ENCODE assay signal across 3 cellular contexts in the genomic region with DNA sequence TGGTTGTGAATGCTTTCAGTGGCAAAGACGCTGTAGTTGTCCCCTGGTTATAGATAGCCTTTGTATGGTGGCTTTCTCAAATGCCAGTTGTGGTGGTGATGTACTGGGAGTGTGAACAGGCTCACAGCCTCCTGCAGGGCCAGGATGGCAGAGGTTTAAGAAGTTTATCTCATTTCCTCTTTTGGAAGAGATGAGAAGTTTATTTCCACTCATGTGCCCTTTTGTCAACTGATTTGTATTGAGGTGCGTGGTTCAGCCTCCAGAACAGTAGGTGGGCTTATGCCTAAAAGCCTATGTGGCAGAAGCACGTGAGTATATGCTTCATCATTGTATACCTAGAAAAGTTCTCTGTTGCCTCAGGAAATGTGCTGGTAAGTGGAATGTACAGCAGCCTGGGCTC.
TF ChIP-seq lines count a peak whose summit lies in the region.

No MANE protein-coding gene starts in this region.

TF ChIP-seq in GM12891, 5 proteins besides CTCF, POLR2A, EP300 and RAD21:
- TF ChIP-seq TAF1 (IDR thresholded peaks at IDR 0.05; ENCODE audit: low read depth, low read length) (no peak), SPI1 (IDR thresholded peaks at IDR 0.05; ENCODE audit: low read depth, low read length) (peak; percentile 65)

TF ChIP-seq in GM12878, 131 proteins besides CTCF, POLR2A, EP300 and RAD21:
- TF ChIP-seq SUZ12 (IDR thresholded peaks at IDR 0.05; ENCODE audit: unreplicated experiment) = no peak
- TF ChIP-seq ZNF217 (IDR thresholded peaks at IDR 0.05) = no peak
- TF ChIP-seq TARDBP (IDR thresholded peaks at IDR 0.05; ENCODE audit: borderline replicate concordance) = no peak
- peak in 1 of 2 experiments; percentile 18; a peak in 1 of 4 replicates for TF ChIP-seq BHLHE40 (IDR thresholded peaks at IDR 0.05; ENCODE audit: borderline replicate concordance in 1 of 2, low read depth in 2 of 2, low read length in 1 of 2)
- TF ChIP-seq SPI1 (IDR thresholded peaks at IDR 0.05; ENCODE audit: borderline replicate concordance, insufficient read depth, low read depth, low read length) = peak; percentile 50; the same call in 1 of the 2 replicates
- TF ChIP-seq TCF12 (IDR thresholded peaks at IDR 0.05; ENCODE audit: low read depth, low read length) = no peak

TF ChIP-seq in HepG2, 621 proteins besides CTCF, POLR2A, EP300 and RAD21:
- TF ChIP-seq DPF2 (CRISPR knock-in tag; IDR thresholded peaks at IDR 0.05; ENCODE audit: borderline replicate concordance, low read depth) = no peak
- TF ChIP-seq ZNF790 (CRISPR knock-in tag; IDR thresholded peaks at IDR 0.05; ENCODE audit: borderline replicate concordance) = no peak
- TF ChIP-seq ZFP90 (CRISPR knock-in tag; IDR thresholded peaks at IDR 0.05; ENCODE audit: borderline replicate concordance) = no peak
